Comparison of ENCODE assay signal across 2 cellular contexts in the genomic region with DNA sequence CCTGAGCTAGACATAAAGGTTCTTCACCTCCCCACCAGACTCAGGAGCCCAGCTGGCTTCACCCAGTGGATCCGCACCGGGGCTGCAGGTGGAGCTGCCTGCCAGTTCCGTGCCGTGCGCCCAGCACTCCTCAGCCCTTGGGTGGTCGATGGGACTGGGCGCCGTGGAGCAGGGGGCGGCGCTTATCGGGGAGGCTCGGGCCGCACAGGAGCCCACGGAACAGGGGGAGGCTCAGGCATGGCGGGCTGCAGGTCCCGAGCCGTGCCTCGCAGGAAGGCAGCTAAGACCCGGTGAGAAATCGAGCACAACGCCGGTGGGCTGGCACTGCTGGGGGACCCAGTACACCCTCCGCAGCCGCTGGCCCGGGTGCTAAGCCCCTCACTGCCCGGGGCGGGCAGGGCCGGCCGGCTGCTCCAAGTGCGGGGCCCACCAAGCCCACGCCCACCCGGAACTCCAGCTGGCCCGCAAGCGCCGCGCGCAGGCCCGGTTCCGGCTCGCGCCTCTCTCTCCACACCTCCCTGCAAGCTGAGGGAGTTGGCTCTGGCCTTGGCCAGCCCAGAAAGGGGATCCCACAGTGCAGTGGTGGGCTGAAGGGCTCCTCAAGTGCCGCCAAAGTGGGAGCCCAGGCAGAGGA. TPM values are rescaled to one million over a fixed set of nuclear protein-coding genes. Genes with fewer than 3 reads are reported as not detected.
"Had no signal": no experiment of that assay in that cellular context is flagged by ENCODE, and none has a peak within 500 bp of the region (broad histone marks: within the 10 kb centered on the region; RNA-seq: fewer than 3 reads in every experiment).

No MANE protein-coding gene starts in this region.

RNA-seq across cellular contexts. Expression of gene CYP2J2, which starts 43.1 kb away (rescaled TPM):
- total RNA-seq: OCI-LY7, SJSA1 had no signal
